ENCODE assay signal across 15 cellular contexts in the genomic region with DNA sequence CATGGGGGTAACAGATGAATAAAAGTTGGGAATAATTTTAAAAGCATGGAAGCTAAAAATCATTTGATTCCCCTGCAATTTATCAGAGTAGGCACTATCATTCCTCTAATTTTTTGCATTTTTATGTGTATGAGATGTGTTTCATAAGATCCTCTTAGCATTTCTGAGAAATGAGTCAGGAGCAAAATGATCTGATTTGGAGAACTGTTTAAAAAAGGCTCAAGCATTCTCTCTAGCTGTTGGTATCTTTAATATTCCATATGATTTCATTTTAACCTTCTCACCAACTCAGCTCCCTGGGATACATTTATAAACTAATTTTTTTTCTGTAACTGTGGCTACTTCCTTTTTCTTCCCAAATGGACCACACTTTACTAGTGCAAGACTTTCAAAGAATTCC.
DNase-seq lines count a peak whose midpoint lies in the region; ATAC-seq and TF ChIP-seq lines count a peak whose summit lies in the region.
"Had no signal": no experiment of that assay in that cellular context is flagged by ENCODE, and none has a peak within 500 bp of the region (broad histone marks: within the 10 kb centered on the region; RNA-seq: fewer than 3 reads in every experiment).

No MANE protein-coding gene starts in this region.

- peak overlapping the region; percentile 40; the same call in 1 of the 2 replicates for H3K4me2 ChIP-seq in SK-N-SH

- TF ChIP-seq RAD21 in SK-N-SH (IDR thresholded peaks at IDR 0.05; ENCODE audit: low read length): no peak

- H3K9me2 ChIP-seq in SK-N-SH: no peaks in the 10 kb centered on the region

- H3K4me3 ChIP-seq in SK-N-SH (ENCODE audit: low read depth in 2 of 2, low read length in 1 of 2) (no peak overlapping the region; a peak in 1 of 4 replicates), skeletal muscle cell (ENCODE audit: low read depth, low read length) (no peak overlapping the region)
- H3K4me3 ChIP-seq: thoracic aorta had no signal

- CTCF ChIA-PET in SK-N-SH (lab: Yijun Ruan, JAX): no interaction called here

- no peaks in the 10 kb centered on the region for H3K9me3 ChIP-seq in SK-N-SH
- H3K9me3 ChIP-seq: thoracic aorta had no signal

- DNase-seq in GM03348 (ENCODE audit: low spot score) (peak; percentile 65), SK-N-SH (no peak), fibroblast of peridontal ligament (ENCODE audit: extremely low read depth) (peak; percentile 87), skeletal muscle cell (ENCODE audit: low read depth) (peak; percentile 28), inferior parietal cortex (ENCODE audit: extremely low spot score) (no peak)
- no peak for DNase-seq in activated CD4-positive, alpha-beta T cell treated with anti-CD3 and anti-CD28 coated beads, Interleukin-2, amount 50 U/mL, for 4 hours
- DNase-seq: activated CD4-positive, alpha-beta memory T cell treated with anti-CD3 and anti-CD28 coated beads, Interleukin-2, amount 10 ng/mL, durations not matched to agents 7 days and 5 days; CD8-positive, alpha-beta memory T cell; effector CD8-positive, alpha-beta T cell; glutamatergic neuron; kidney glomerular epithelial cell; NCI-H1417 had no signal

- no peak for ATAC-seq in HG02840 (IDR thresholded peaks at IDR 0.05; ENCODE audit: low FRiP score, unreplicated experiment)
- ATAC-seq in HG02588 (IDR thresholded peaks at IDR 0.05; ENCODE audit: unreplicated experiment): no peak

- TF ChIP-seq EP300 in SK-N-SH (IDR thresholded peaks at IDR 0.05; ENCODE audit: borderline replicate concordance in 1 of 2, low read depth in 1 of 2, low read length in 1 of 2): peak in 1 of 2 experiments; percentile 66; a peak in 1 of 4 replicates

- peak overlapping the region; percentile 81 for H2AFZ ChIP-seq in SK-N-SH (ENCODE audit: low read depth)

- no peaks in the 10 kb centered on the region for H4K20me1 ChIP-seq in SK-N-SH (ENCODE audit: insufficient read depth)

- H3K36me3 ChIP-seq in SK-N-SH (replicated peaks in 1 of 2; ENCODE audit: control insufficient read depth in 1 of 2, insufficient read depth in 2 of 2, low read length in 1 of 2): no peaks in the 10 kb centered on the region
- H3K36me3 ChIP-seq: thoracic aorta had no signal

- no peaks in the 10 kb centered on the region for H3K4me1 ChIP-seq in SK-N-SH (ENCODE audit: control insufficient read depth in 1 of 2, insufficient read depth in 2 of 2, low read depth in 1 of 2, low read length in 1 of 2)

- no peak overlapping the region; the same call in 1 of the 2 replicates for H3K9ac ChIP-seq in SK-N-SH

- peak overlapping the region; percentile 58 to 61; a peak in 3 of 4 replicates for H3K27ac ChIP-seq in SK-N-SH (ENCODE audit: low read depth in 2 of 2, low read length in 1 of 2)
- H3K27ac ChIP-seq: thoracic aorta had no signal

- TF ChIP-seq CTCF in SK-N-SH (IDR thresholded peaks at IDR 0.05): no peak

- POLR2A ChIA-PET in SK-N-SH (lab: Yijun Ruan, JAX): interaction anchor here (0.6 kb wide), 1 partner anchor 237 kb away, joined by 3 read pairs; no protein-coding TSS in a partner anchor

- H3K27me3 ChIP-seq in SK-N-SH (ENCODE audit: insufficient read depth): no peaks in the 10 kb centered on the region

- H3K79me2 ChIP-seq in SK-N-SH (ENCODE audit: insufficient read depth): no peaks in the 10 kb centered on the region

- H3F3A ChIP-seq in SK-N-SH (replicated peaks; ENCODE audit: insufficient read depth): peaks cover 14% of the 10 kb centered on the region

TF ChIP-seq in SK-N-SH, 30 proteins besides CTCF, POLR2A, EP300 and RAD21:
- peak; percentile 66 for TF ChIP-seq TCF12 (IDR thresholded peaks at IDR 0.05)
- TF ChIP-seq, protein P1, sequence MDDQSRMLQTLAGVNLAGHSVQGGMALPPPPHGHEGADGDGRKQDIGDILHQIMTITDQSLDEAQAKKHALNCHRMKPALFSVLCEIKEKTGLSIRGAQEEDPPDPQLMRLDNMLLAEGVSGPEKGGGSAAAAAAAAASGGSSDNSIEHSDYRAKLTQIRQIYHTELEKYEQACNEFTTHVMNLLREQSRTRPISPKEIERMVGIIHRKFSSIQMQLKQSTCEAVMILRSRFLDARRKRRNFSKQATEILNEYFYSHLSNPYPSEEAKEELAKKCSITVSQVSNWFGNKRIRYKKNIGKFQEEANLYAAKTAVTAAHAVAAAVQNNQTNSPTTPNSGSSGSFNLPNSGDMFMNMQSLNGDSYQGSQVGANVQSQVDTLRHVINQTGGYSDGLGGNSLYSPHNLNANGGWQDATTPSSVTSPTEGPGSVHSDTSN (IDR thresholded peaks at IDR 0.05): peak; percentile 48
- 0 out of 2 replicates have a peak, but pooled peaks have one; percentile 11 for TF ChIP-seq RXRA (IDR thresholded peaks at IDR 0.05; ENCODE audit: borderline replicate concordance, low read depth)
- peak; percentile 80 for TF ChIP-seq FOSL2 (IDR thresholded peaks at IDR 0.05; ENCODE audit: borderline replicate concordance, low read depth)
- TF ChIP-seq, protein P2, sequence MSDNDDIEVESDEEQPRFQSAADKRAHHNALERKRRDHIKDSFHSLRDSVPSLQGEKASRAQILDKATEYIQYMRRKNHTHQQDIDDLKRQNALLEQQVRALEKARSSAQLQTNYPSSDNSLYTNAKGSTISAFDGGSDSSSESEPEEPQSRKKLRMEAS (IDR thresholded peaks at IDR 0.05; ENCODE audit: low read depth): no peak
- peak; percentile 92 for TF ChIP-seq TEAD4 (IDR thresholded peaks at IDR 0.05; ENCODE audit: borderline replicate concordance, insufficient read depth)
- peak; percentile 42; the same call in 1 of the 2 replicates for TF ChIP-seq FOXM1 (IDR thresholded peaks at IDR 0.05; ENCODE audit: low read depth)
- TF ChIP-seq JUND (IDR thresholded peaks at IDR 0.05): peak; percentile 86
- TF ChIP-seq, protein P3, sequence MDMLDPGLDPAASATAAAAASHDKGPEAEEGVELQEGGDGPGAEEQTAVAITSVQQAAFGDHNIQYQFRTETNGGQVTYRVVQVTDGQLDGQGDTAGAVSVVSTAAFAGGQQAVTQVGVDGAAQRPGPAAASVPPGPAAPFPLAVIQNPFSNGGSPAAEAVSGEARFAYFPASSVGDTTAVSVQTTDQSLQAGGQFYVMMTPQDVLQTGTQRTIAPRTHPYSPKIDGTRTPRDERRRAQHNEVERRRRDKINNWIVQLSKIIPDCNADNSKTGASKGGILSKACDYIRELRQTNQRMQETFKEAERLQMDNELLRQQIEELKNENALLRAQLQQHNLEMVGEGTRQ (IDR thresholded peaks at IDR 0.05; ENCODE audit: borderline replicate concordance, low read depth, low read length): no peak
TF ChIP-seq in SK-N-SH: peak in this region for 7.

Comparison
In these comparisons a context has a peak if more than half of its experiments do, and no peak if none do; other contexts are left out.
1. DNase-seq: peak in GM03348 (single experiment), fibroblast of peridontal ligament (single experiment) and skeletal muscle cell (single experiment); none in SK-N-SH (single experiment), activated CD4-positive, alpha-beta T cell treated with anti-CD3 and anti-CD28 coated beads, Interleukin-2, amount 50 U/mL, for 4 hours (0 of 2) and inferior parietal cortex (single experiment).